1 cellular context compared by ENCODE assay signal in genomic region chr19:41958367-41959055, GRCh38.
A peak's percentile ranks its signal among the peaks of the same experiment; 100 is the strongest.
TF ChIP-seq lines count a peak whose summit lies in the region.

No MANE protein-coding gene starts in this region.

TF ChIP-seq in HepG2, 621 proteins besides CTCF, POLR2A, EP300 and RAD21 (continued from another document and continues in another):
- TF ChIP-seq IRF9 (CRISPR knock-in tag; IDR thresholded peaks at IDR 0.05; ENCODE audit: borderline replicate concordance), result peak; percentile 4; the same call in 1 of the 2 replicates
- no peak for TF ChIP-seq ZBTB40 (IDR thresholded peaks at IDR 0.05)
- no peak for TF ChIP-seq ZBTB40 (CRISPR knock-in tag; IDR thresholded peaks at IDR 0.05)
- TF ChIP-seq ZBTB7A (CRISPR knock-in tag; IDR thresholded peaks at IDR 0.05), result peak; percentile 32; the same call in 1 of the 2 replicates
- peak; percentile 57 for TF ChIP-seq UBTF (CRISPR knock-in tag; IDR thresholded peaks at IDR 0.05)
- no peak for TF ChIP-seq NR1H2 (CRISPR knock-in tag; IDR thresholded peaks at IDR 0.05; ENCODE audit: borderline replicate concordance, low read depth)
- peak; percentile 37 for TF ChIP-seq HNRNPLL (IDR thresholded peaks at IDR 0.05; ENCODE audit: low read depth, low read length, poor library complexity, severe bottlenecking)
- TF ChIP-seq ARID4A (CRISPR knock-in tag; IDR thresholded peaks at IDR 0.05; ENCODE audit: borderline replicate concordance), result peak; percentile 57
- no peak for TF ChIP-seq PAX8 (CRISPR knock-in tag; IDR thresholded peaks at IDR 0.05; ENCODE audit: borderline replicate concordance)
- 0 out of 2 replicates have a peak, but pooled peaks have one; percentile 24 for TF ChIP-seq RXRB (CRISPR knock-in tag; IDR thresholded peaks at IDR 0.05; ENCODE audit: borderline replicate concordance)
- TF ChIP-seq MTA3 (CRISPR knock-in tag; IDR thresholded peaks at IDR 0.05), result no peak
- TF ChIP-seq HNF4G (IDR thresholded peaks at IDR 0.05; ENCODE audit: borderline replicate concordance, low read depth, low read length), result no peak
- TF ChIP-seq HNF4G (CRISPR knock-in tag; IDR thresholded peaks at IDR 0.05; ENCODE audit: borderline replicate concordance, low read depth), result no peak
- no peak for TF ChIP-seq ARID3A (IDR thresholded peaks at IDR 0.05; ENCODE audit: low read depth, low read length)
- TF ChIP-seq RORA (CRISPR knock-in tag; IDR thresholded peaks at IDR 0.05), result no peak
- TF ChIP-seq GPN1 (CRISPR knock-in tag; IDR thresholded peaks at IDR 0.05; ENCODE audit: borderline replicate concordance), result no peak
- no peak for TF ChIP-seq RFXANK (CRISPR knock-in tag; IDR thresholded peaks at IDR 0.05)
- no peak for TF ChIP-seq PRPF4 (IDR thresholded peaks at IDR 0.05; ENCODE audit: low read depth, low read length, poor library complexity, severe bottlenecking)
- TF ChIP-seq ZNF468 (CRISPR knock-in tag; IDR thresholded peaks at IDR 0.05), result 0 out of 2 replicates have a peak, but pooled peaks have one; percentile 49
- 0 out of 2 replicates have a peak, but pooled peaks have one; percentile 8 for TF ChIP-seq KDM3A (CRISPR knock-in tag; IDR thresholded peaks at IDR 0.05; ENCODE audit: low read depth)
- no peak for TF ChIP-seq LRRFIP1 (CRISPR knock-in tag; conservative IDR thresholded peaks at IDR 0.05)
- no peak for TF ChIP-seq HES4 (CRISPR knock-in tag; IDR thresholded peaks at IDR 0.05; ENCODE audit: borderline replicate concordance)
- no peak for TF ChIP-seq ATF4 (CRISPR knock-in tag; IDR thresholded peaks at IDR 0.05)
- 0 out of 2 replicates have a peak, but pooled peaks have one; percentile 10 for TF ChIP-seq ZNF276 (CRISPR knock-in tag; IDR thresholded peaks at IDR 0.05; ENCODE audit: low read depth)
- TF ChIP-seq CCDC6 (CRISPR knock-in tag; IDR thresholded peaks at IDR 0.05), result no peak
- peak; percentile 8; the same call in 1 of the 2 replicates for TF ChIP-seq ZBTB2 (CRISPR knock-in tag; IDR thresholded peaks at IDR 0.05; ENCODE audit: low read depth)
